23 cellular contexts compared by ENCODE assay signal in genomic region chr11:1499899-1500298, GRCh38.
"Had no signal": no experiment of that assay in that cellular context is flagged by ENCODE, and none has a peak within 500 bp of the region (broad histone marks: within the 10 kb centered on the region; RNA-seq: fewer than 3 reads in every experiment).

No MANE protein-coding gene starts in this region.

- H3K27me3 Mint-ChIP-seq: activated naive CD8-positive, alpha-beta T cell treated with anti-CD3 and anti-CD28 coated beads, Interleukin-2, amount 10 ng/mL, durations not matched to agents 7 days and 5 days; dendritic cell treated with granulocyte-macrophage colony-stimulating factor and Interleukin-4, amounts not matched to agents 40 ng/mL and 50 ng/mL, for 4 days had no signal

- H3K27me3 ChIP-seq: brain microvascular endothelial cell, esophagus muscularis mucosa, foreskin keratinocyte, suprapubic skin, tibial artery had no signal

- H3K4me3 Mint-ChIP-seq: activated naive CD8-positive, alpha-beta T cell treated with anti-CD3 and anti-CD28 coated beads, Interleukin-2, amount 10 ng/mL, durations not matched to agents 7 days and 5 days; dendritic cell treated with granulocyte-macrophage colony-stimulating factor and Interleukin-4, amounts not matched to agents 40 ng/mL and 50 ng/mL, for 4 days; endodermal cell had no signal

- ATAC-seq: activated CD4-positive, CD25-positive, alpha-beta regulatory T cell treated with anti-CD3 and anti-CD28 coated beads, Interleukin-2, amount 50 U/mL, for 24 hours; foreskin keratinocyte; sciatic nerve had no signal

- DNase-seq: activated CD4-positive, alpha-beta T cell treated with anti-CD3 and anti-CD28 coated beads for 48 hours; activated CD4-positive, alpha-beta T cell treated with anti-CD3 and anti-CD28 coated beads, Interleukin-2, amount 50 U/mL, for 48 hours; activated CD8-positive, alpha-beta memory T cell treated with anti-CD3 and anti-CD28 coated beads for 24 hours; activated effector memory CD4-positive, alpha-beta T cell treated with Interleukin-2 at 50 U/mL for 16 hours; activated naive CD4-positive, alpha-beta T cell treated with Interleukin-2 at 50 U/mL for 16 hours; brain microvascular endothelial cell; caudate nucleus; endodermal cell; foreskin keratinocyte; mammary epithelial cell; nucleus accumbens; small intestine; stimulated activated CD4-positive, alpha-beta T cell treated with anti-CD3 and anti-CD28 coated beads, Interleukin-1b, Interleukin-23, amount 100 ng/mL, for 48 hours; stimulated activated naive CD4-positive, alpha-beta T cell; T-helper 1 cell had no signal

- H3K9me3 ChIP-seq: esophagus muscularis mucosa, suprapubic skin, tibial artery had no signal

- H3K4me3 ChIP-seq: esophagus muscularis mucosa, suprapubic skin, tibial artery had no signal

- H3K27ac ChIP-seq: brain microvascular endothelial cell, esophagus muscularis mucosa, foreskin keratinocyte, parathyroid adenoma, suprapubic skin, tibial artery had no signal

- H3K4me1 ChIP-seq: foreskin keratinocyte had no signal

- H3K27ac Mint-ChIP-seq: activated naive CD8-positive, alpha-beta T cell treated with anti-CD3 and anti-CD28 coated beads, Interleukin-2, amount 10 ng/mL, durations not matched to agents 7 days and 5 days; dendritic cell treated with granulocyte-macrophage colony-stimulating factor and Interleukin-4, amounts not matched to agents 40 ng/mL and 50 ng/mL, for 4 days; endodermal cell had no signal

- H3K36me3 ChIP-seq: brain microvascular endothelial cell had no signal
